Comparison of ENCODE assay signal across 13 cellular contexts in genomic region chr16:50272111-50272571, GRCh38. TPM values are rescaled to one million over a fixed set of nuclear protein-coding genes. Genes with fewer than 3 reads are reported as not detected.
DNase-seq lines count a peak whose midpoint lies in the region; ATAC-seq and TF ChIP-seq lines count a peak whose summit lies in the region.
"Had no signal": no experiment of that assay in that cellular context is flagged by ENCODE, and none has a peak within 500 bp of the region (broad histone marks: within the 10 kb centered on the region; RNA-seq: fewer than 3 reads in every experiment).

No MANE protein-coding gene starts in this region.

- H3K4me3 Mint-ChIP-seq in CD14-positive monocyte, result peak overlapping the region in 1 of 2 donors; percentile 45
- peak overlapping the region in 1 of 2 donors; percentile 96 for H3K4me3 Mint-ChIP-seq in activated T-cell treated with anti-CD3 and anti-CD28 coated beads, Interleukin-2, amount 50 U/mL, for 72 hours
- H3K4me3 Mint-ChIP-seq: GM23338 had no signal

- intact Hi-C loops in CD14-positive monocyte (cut with micrococcal nuclease) (loop anchor here (10.0 kb wide), 2 partner anchors 177 to 423 kb away; partner anchors contain the start of gene NOD2 (in 1 of the 2)), mucosa of descending colon (cut with DNase I, micrococcal nuclease) (no loop called here)

- peak; percentile 80 for DNase-seq in CD14-positive monocyte (ENCODE audit: low spot score)
- DNase-seq in ELR (ENCODE audit: low read depth), result peak; percentile 83
- DNase-seq in activated T-cell treated with anti-CD3 and anti-CD28 coated beads, Interleukin-2, amount 50 U/mL, for 72 hours, result no peak
- peak in 2 of 3 donors; percentile 24 to 53 for DNase-seq in mucosa of descending colon
- DNase-seq in NCI-H2227 (lab: John Stamatoyannopoulos, UW; ENCODE audit: unreplicated experiment), result no peak
- DNase-seq: activated gamma-delta T cell, esophagus squamous epithelium, NCI-H2081 treated with DMSO at 0.1 percent for 48 hours had no signal

- no peaks in the 10 kb centered on the region for H3K27me3 Mint-ChIP-seq in CD14-positive monocyte (ENCODE audit: low read depth in 3 of 3)
- H3K27me3 Mint-ChIP-seq in activated T-cell treated with anti-CD3 and anti-CD28 coated beads, Interleukin-2, amount 50 U/mL, for 72 hours (ENCODE audit: low read depth), result no peaks in the 10 kb centered on the region

- peaks cover 87% of the 10 kb centered on the region for H3K4me1 Mint-ChIP-seq in CD14-positive monocyte
- peaks cover 95% of the 10 kb centered on the region for H3K4me1 Mint-ChIP-seq in activated T-cell treated with anti-CD3 and anti-CD28 coated beads, Interleukin-2, amount 50 U/mL, for 72 hours (ENCODE audit: low read depth)

- no peaks in the 10 kb centered on the region for H3K9me3 ChIP-seq in mucosa of descending colon
- H3K9me3 ChIP-seq: esophagus squamous epithelium had no signal

- H3K4me1 ChIP-seq in mucosa of descending colon (ENCODE audit: low read depth), result peaks cover 7% of the 10 kb centered on the region

- no peak overlapping the region for H3K4me3 ChIP-seq in mucosa of descending colon
- H3K4me3 ChIP-seq: esophagus squamous epithelium, GM23338, SK-N-MC had no signal

- no peaks in the 10 kb centered on the region for H3K36me3 ChIP-seq in mucosa of descending colon (ENCODE audit: low read depth)
- H3K36me3 ChIP-seq: WERI-Rb-1 had no signal

- TF ChIP-seq CTCF in CD14-positive monocyte (IDR thresholded peaks at IDR 0.05) (no peak), mucosa of descending colon (IDR thresholded peaks at IDR 0.05) (no peak)

- peak overlapping the region; percentile 77 to 100 (median 90) for H3K27ac Mint-ChIP-seq in CD14-positive monocyte
- H3K27ac Mint-ChIP-seq in activated T-cell treated with anti-CD3 and anti-CD28 coated beads, Interleukin-2, amount 50 U/mL, for 72 hours, result peak overlapping the region; percentile 99
- H3K27ac Mint-ChIP-seq: GM23338 had no signal

- peaks cover 7 to 29% of the 10 kb centered on the region in 2 donors for H3K36me3 Mint-ChIP-seq in CD14-positive monocyte
- H3K36me3 Mint-ChIP-seq in activated T-cell treated with anti-CD3 and anti-CD28 coated beads, Interleukin-2, amount 50 U/mL, for 72 hours (ENCODE audit: insufficient read depth in 2 of 2), result peaks cover 2% of the 10 kb centered on the region in 2 donors

- ATAC-seq in activated T-cell treated with anti-CD3 and anti-CD28 coated beads, Interleukin-2, amount 50 U/mL, for 72 hours (replicated peaks in 1 of 2), result no peak
- ATAC-seq in mucosa of descending colon (no peak), GM18519 (IDR thresholded peaks at IDR 0.05; ENCODE audit: low FRiP score, unreplicated experiment) (no peak), HG03175 (IDR thresholded peaks at IDR 0.05; ENCODE audit: unreplicated experiment) (no peak)
- ATAC-seq: GM23338 had no signal

- H3K9me3 Mint-ChIP-seq in CD14-positive monocyte, result peaks cover 0 to 2% (median 0%) of the 10 kb centered on the region in 7 donors
- no peaks in the 10 kb centered on the region for H3K9me3 Mint-ChIP-seq in activated T-cell treated with anti-CD3 and anti-CD28 coated beads, Interleukin-2, amount 50 U/mL, for 72 hours
- H3K9me3 Mint-ChIP-seq: GM23338 had no signal

RNA-seq across cellular contexts. Expression of gene ADCY7, which starts 5.8 kb away (rescaled TPM):
- 10 to 100 TPM; 53.1 to 91.5 TPM for polyA plus RNA-seq in CD14-positive monocyte
- 10 to 100 TPM; 67.5 to 97.1 TPM for total RNA-seq in activated T-cell treated with anti-CD3 and anti-CD28 coated beads, Interleukin-2, amount 50 U/mL, for 72 hours
- 10 to 100 TPM; 12.4 to 25.0 (median 22.7) TPM for total RNA-seq in mucosa of descending colon

Comparison
In these comparisons a context has a peak if more than half of its experiments do, and no peak if none do; other contexts are left out.
1. DNase-seq: peak in CD14-positive monocyte (single experiment), ELR (single experiment) and mucosa of descending colon (2 of 3); none in activated T-cell treated with anti-CD3 and anti-CD28 coated beads, Interleukin-2, amount 50 U/mL, for 72 hours (0 of 2) and NCI-H2227 (single experiment).
2. intact Hi-C loops: an anchor here in CD14-positive monocyte (10.0 kb wide); none called in mucosa of descending colon.